In the genomic region with DNA sequence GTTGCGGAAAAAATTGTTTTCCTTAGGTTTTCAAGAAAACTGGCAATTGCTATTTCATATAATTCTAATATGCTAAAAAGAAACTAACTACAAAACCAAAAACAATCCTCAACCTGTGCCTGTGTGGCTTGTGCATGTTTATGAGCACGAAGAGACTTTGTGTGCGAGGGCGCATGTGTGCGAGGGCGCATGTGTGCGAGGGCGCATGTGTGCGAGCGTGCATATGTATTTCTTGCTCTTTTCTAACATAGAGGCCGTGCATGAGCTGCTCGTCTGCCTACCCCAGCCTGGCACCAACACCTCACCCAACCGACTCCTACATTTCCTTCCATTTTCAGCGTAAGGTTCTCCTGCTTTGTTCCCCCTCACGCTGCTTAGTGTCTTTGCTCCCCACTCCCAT, we compare ENCODE assay signal across 37 cellular contexts.
"Had no signal": no experiment of that assay in that cellular context is flagged by ENCODE, and none has a peak within 500 bp of the region (broad histone marks: within the 10 kb centered on the region; RNA-seq: fewer than 3 reads in every experiment).

No MANE protein-coding gene starts in this region.

- H3K4me3 ChIP-seq: ascending aorta, cardiac muscle cell had no signal

- H3K4me1 ChIP-seq: ascending aorta had no signal

- ATAC-seq: activated CD8-positive, alpha-beta T cell treated with anti-CD3 and anti-CD28 coated beads for 36 hours; activated naive CD8-positive, alpha-beta T cell treated with anti-CD3 and anti-CD28 coated beads, Interleukin-2, amount 50 U/mL, for 24 hours; activated T-cell treated with anti-CD3 and anti-CD28 coated beads, Interleukin-2, amount 50 U/mL, for 4 hours; activated T-cell treated with anti-CD3 and anti-CD28 coated beads, Interleukin-2, amount 50 U/mL, for 72 hours; activated T-helper 17 cell treated with anti-CD3 and anti-CD28 coated beads, Interleukin-2, amount 50 U/mL, for 72 hours; T-cell had no signal

- H3K27ac Mint-ChIP-seq: activated B cell treated with CpG ODN at 0.5 μM for 24 hours; activated CD4-positive, alpha-beta memory T cell treated with anti-CD3 and anti-CD28 coated beads for 36 hours; activated CD4-positive, alpha-beta T cell treated with anti-CD3 and anti-CD28 coated beads, Interleukin-2, amount 10 ng/mL, durations not matched to agents 24 days and 14 days; activated CD8-positive, alpha-beta T cell treated with anti-CD3 and anti-CD28 coated beads for 36 hours; activated naive CD4-positive, alpha-beta T cell treated with anti-CD3 and anti-CD28 coated beads, Interleukin-2, amount 10 ng/mL, durations not matched to agents 7 days and 5 days; activated naive CD4-positive, alpha-beta T cell treated with anti-CD3 and anti-CD28 coated beads, Interleukin-2, amount 50 U/mL, for 24 hours; activated naive CD8-positive, alpha-beta T cell; activated naive CD8-positive, alpha-beta T cell treated with anti-CD3 and anti-CD28 coated beads, Interleukin-2, amount 10 ng/mL, durations not matched to agents 7 days and 5 days; activated naive CD8-positive, alpha-beta T cell treated with anti-CD3 and anti-CD28 coated beads, Interleukin-2, amount 50 U/mL, for 24 hours; activated T-helper 1 cell treated with anti-CD3 and anti-CD28 coated beads, Interleukin-12 subunit alpha, Interleukin-12 subunit beta, Interleukin-2, Interleukin-4 antibody, amounts not matched to agents 30 ng/mL and 10 ng/mL and 1 ng/mL, durations not matched to agents 14 hours and 24 hours and 36 hours; activated T-helper 17 cell treated with anti-CD3 and anti-CD28 coated beads, Interleukin-2, amount 50 U/mL, for 72 hours; brain; T-cell; T-helper 1 cell treated with Interleukin-12 subunit alpha and Interleukin-12 subunit beta and Interleukin-4 antibody, amounts not matched to agents 30 μg/mL and 1 μg/mL, for 36 hours; T-helper 2 cell treated with Interferon-gamma antibody and Interleukin-4, amounts not matched to agents 5 μg/mL and 100 μg/mL, for 36 hours had no signal

- H3K9me3 ChIP-seq: ascending aorta had no signal

- DNase-seq: activated B cell treated with CpG ODN at 0.5 μM for 24 hours; activated CD4-positive, alpha-beta memory T cell treated with anti-CD3 and anti-CD28 coated beads for 36 hours; activated CD4-positive, alpha-beta T cell treated with anti-CD3 and anti-CD28 coated beads for 4 hours; activated CD4-positive, alpha-beta T cell treated with anti-CD3 and anti-CD28 coated beads, Interleukin-2, amount 10 ng/mL, durations not matched to agents 24 days and 14 days; activated CD4-positive, alpha-beta T cell treated with anti-CD3 and anti-CD28 coated beads, Interleukin-2, amount 50 U/mL, for 1 hour; activated CD4-positive, alpha-beta T cell treated with anti-CD3 and anti-CD28 coated beads, Interleukin-2, amount 50 U/mL, for 4 hours; activated CD4-positive, CD25-positive, alpha-beta regulatory T cell treated with anti-CD3 and anti-CD28 coated beads, Interleukin-2, amount 50 U/mL, for 72 hours; activated CD8-positive, alpha-beta memory T cell treated with anti-CD3 and anti-CD28 coated beads, Interleukin-2, amount 50 U/mL, for 4 hours; activated CD8-positive, alpha-beta T cell treated with anti-CD3 and anti-CD28 coated beads for 36 hours; activated effector memory CD4-positive, alpha-beta T cell treated with anti-CD3 and anti-CD28 coated beads, Interleukin-2, amount 50 U/mL, for 16 hours; activated gamma-delta T cell treated with Interleukin-2 at 50 U/mL for 16 hours; activated naive CD4-positive, alpha-beta T cell; activated naive CD4-positive, alpha-beta T cell treated with anti-CD3 and anti-CD28 coated beads, Interleukin-2, amount 10 ng/mL, durations not matched to agents 7 days and 5 days; activated naive CD8-positive, alpha-beta T cell treated with anti-CD3 and anti-CD28 coated beads, Interleukin-2, amount 10 ng/mL, durations not matched to agents 7 days and 5 days; activated naive CD8-positive, alpha-beta T cell treated with anti-CD3 and anti-CD28 coated beads, Interleukin-2, amount 50 U/mL, for 24 hours; activated T-cell treated with anti-CD3 and anti-CD28 coated beads for 4 hours; activated T-cell treated with anti-CD3 and anti-CD28 coated beads, Interleukin-2, amount 50 U/mL, for 1 hour; activated T-cell treated with anti-CD3 and anti-CD28 coated beads, Interleukin-2, amount 50 U/mL, for 4 hours; activated T-cell treated with anti-CD3 and anti-CD28 coated beads, Interleukin-2, amount 50 U/mL, for 72 hours; amygdala; anterior cingulate cortex; caudate nucleus; cerebellar nuclear complex; T-cell; T-helper 2 cell; T-helper 9 cell had no signal

- H3K27me3 Mint-ChIP-seq: activated B cell treated with CpG ODN at 0.5 μM for 24 hours; activated CD4-positive, alpha-beta memory T cell treated with anti-CD3 and anti-CD28 coated beads for 36 hours; activated CD4-positive, alpha-beta T cell treated with anti-CD3 and anti-CD28 coated beads, Interleukin-2, amount 10 ng/mL, durations not matched to agents 24 days and 14 days; activated T-helper 17 cell treated with anti-CD3 and anti-CD28 coated beads, Interleukin-2, amount 50 U/mL, for 72 hours; brain had no signal

- H3K9me3 Mint-ChIP-seq: activated B cell treated with CpG ODN at 0.5 μM for 24 hours; activated CD4-positive, alpha-beta memory T cell treated with anti-CD3 and anti-CD28 coated beads for 36 hours; activated CD4-positive, alpha-beta T cell treated with anti-CD3 and anti-CD28 coated beads, Interleukin-2, amount 10 ng/mL, durations not matched to agents 24 days and 14 days; activated CD8-positive, alpha-beta T cell treated with anti-CD3 and anti-CD28 coated beads for 36 hours; activated naive CD4-positive, alpha-beta T cell treated with anti-CD3 and anti-CD28 coated beads, Interleukin-2, amount 10 ng/mL, durations not matched to agents 7 days and 5 days; activated naive CD4-positive, alpha-beta T cell treated with anti-CD3 and anti-CD28 coated beads, Interleukin-2, amount 50 U/mL, for 24 hours; activated naive CD8-positive, alpha-beta T cell treated with anti-CD3 and anti-CD28 coated beads, Interleukin-2, amount 10 ng/mL, durations not matched to agents 7 days and 5 days; activated naive CD8-positive, alpha-beta T cell treated with anti-CD3 and anti-CD28 coated beads, Interleukin-2, amount 50 U/mL, for 24 hours; activated T-cell treated with anti-CD3 and anti-CD28 coated beads, Interleukin-2, amount 50 U/mL, for 4 hours; activated T-cell treated with anti-CD3 and anti-CD28 coated beads, Interleukin-2, amount 50 U/mL, for 72 hours; activated T-helper 1 cell treated with anti-CD3 and anti-CD28 coated beads, Interleukin-12 subunit alpha, Interleukin-12 subunit beta, Interleukin-2, Interleukin-4 antibody, amounts not matched to agents 30 ng/mL and 10 ng/mL and 1 ng/mL, durations not matched to agents 14 hours and 24 hours and 36 hours; activated T-helper 17 cell treated with anti-CD3 and anti-CD28 coated beads, Interleukin-2, amount 50 U/mL, for 72 hours; brain; central memory CD8-positive, alpha-beta T cell; T-cell; T-helper 1 cell treated with Interleukin-12 subunit alpha and Interleukin-12 subunit beta and Interleukin-4 antibody, amounts not matched to agents 30 μg/mL and 1 μg/mL, for 36 hours; T-helper 2 cell treated with Interferon-gamma antibody and Interleukin-4, amounts not matched to agents 5 μg/mL and 100 μg/mL, for 36 hours had no signal

- H3K36me3 ChIP-seq: ascending aorta, cardiac muscle cell had no signal

- H3K4me3 Mint-ChIP-seq: activated B cell treated with CpG ODN at 0.5 μM for 24 hours; activated CD4-positive, alpha-beta memory T cell treated with anti-CD3 and anti-CD28 coated beads for 36 hours; activated CD4-positive, alpha-beta T cell treated with anti-CD3 and anti-CD28 coated beads, Interleukin-2, amount 10 ng/mL, durations not matched to agents 24 days and 14 days; activated CD8-positive, alpha-beta T cell treated with anti-CD3 and anti-CD28 coated beads for 36 hours; activated naive CD4-positive, alpha-beta T cell treated with anti-CD3 and anti-CD28 coated beads, Interleukin-2, amount 10 ng/mL, durations not matched to agents 7 days and 5 days; activated naive CD4-positive, alpha-beta T cell treated with anti-CD3 and anti-CD28 coated beads, Interleukin-2, amount 50 U/mL, for 24 hours; activated naive CD8-positive, alpha-beta T cell; activated naive CD8-positive, alpha-beta T cell treated with anti-CD3 and anti-CD28 coated beads, Interleukin-2, amount 10 ng/mL, durations not matched to agents 7 days and 5 days; activated naive CD8-positive, alpha-beta T cell treated with anti-CD3 and anti-CD28 coated beads, Interleukin-2, amount 50 U/mL, for 24 hours; activated T-cell treated with anti-CD3 and anti-CD28 coated beads, Interleukin-2, amount 50 U/mL, for 4 hours; activated T-cell treated with anti-CD3 and anti-CD28 coated beads, Interleukin-2, amount 50 U/mL, for 72 hours; activated T-helper 1 cell treated with anti-CD3 and anti-CD28 coated beads, Interleukin-12 subunit alpha, Interleukin-12 subunit beta, Interleukin-2, Interleukin-4 antibody, amounts not matched to agents 30 ng/mL and 10 ng/mL and 1 ng/mL, durations not matched to agents 14 hours and 24 hours and 36 hours; activated T-helper 17 cell treated with anti-CD3 and anti-CD28 coated beads, Interleukin-2, amount 50 U/mL, for 72 hours; brain; central memory CD8-positive, alpha-beta T cell; T-cell; T-helper 1 cell treated with Interleukin-12 subunit alpha and Interleukin-12 subunit beta and Interleukin-4 antibody, amounts not matched to agents 30 μg/mL and 1 μg/mL, for 36 hours; T-helper 2 cell treated with Interferon-gamma antibody and Interleukin-4, amounts not matched to agents 5 μg/mL and 100 μg/mL, for 36 hours had no signal

- H3K36me3 Mint-ChIP-seq: activated CD4-positive, alpha-beta memory T cell treated with anti-CD3 and anti-CD28 coated beads for 36 hours; activated naive CD4-positive, alpha-beta T cell treated with anti-CD3 and anti-CD28 coated beads, Interleukin-2, amount 10 ng/mL, durations not matched to agents 7 days and 5 days; activated naive CD4-positive, alpha-beta T cell treated with anti-CD3 and anti-CD28 coated beads, Interleukin-2, amount 50 U/mL, for 24 hours; activated naive CD8-positive, alpha-beta T cell; activated naive CD8-positive, alpha-beta T cell treated with anti-CD3 and anti-CD28 coated beads, Interleukin-2, amount 10 ng/mL, durations not matched to agents 7 days and 5 days; brain; T-cell had no signal

- H3K27ac ChIP-seq: ascending aorta, cardiac muscle cell, VCaP had no signal

- H3K27me3 ChIP-seq: ascending aorta, cardiac muscle cell had no signal

- H3K4me1 Mint-ChIP-seq: activated B cell treated with CpG ODN at 0.5 μM for 24 hours; activated CD4-positive, alpha-beta T cell treated with anti-CD3 and anti-CD28 coated beads, Interleukin-2, amount 10 ng/mL, durations not matched to agents 24 days and 14 days; activated naive CD4-positive, alpha-beta T cell treated with anti-CD3 and anti-CD28 coated beads, Interleukin-2, amount 10 ng/mL, durations not matched to agents 7 days and 5 days; activated naive CD4-positive, alpha-beta T cell treated with anti-CD3 and anti-CD28 coated beads, Interleukin-2, amount 50 U/mL, for 24 hours; activated naive CD8-positive, alpha-beta T cell treated with anti-CD3 and anti-CD28 coated beads, Interleukin-2, amount 10 ng/mL, durations not matched to agents 7 days and 5 days; activated naive CD8-positive, alpha-beta T cell treated with anti-CD3 and anti-CD28 coated beads, Interleukin-2, amount 50 U/mL, for 24 hours; activated T-helper 17 cell treated with anti-CD3 and anti-CD28 coated beads, Interleukin-2, amount 50 U/mL, for 72 hours; brain; central memory CD8-positive, alpha-beta T cell; T-cell had no signal
